In genomic region chr13:113935081-113935511, GRCh38 we compare ENCODE assay signal across 17 cellular contexts. TPM values are rescaled to one million over a fixed set of nuclear protein-coding genes. Genes with fewer than 3 reads are reported as not detected.
A peak's percentile ranks its signal among the peaks of the same experiment; 100 is the strongest.
DNase-seq lines count a peak whose midpoint lies in the region; ATAC-seq and TF ChIP-seq lines count a peak whose summit lies in the region.
"Had no signal": no experiment of that assay in that cellular context is flagged by ENCODE, and none has a peak within 500 bp of the region (broad histone marks: within the 10 kb centered on the region; RNA-seq: fewer than 3 reads in every experiment).

No MANE protein-coding gene starts in this region.

- H3K4me1 Mint-ChIP-seq in neural crest cell = peaks cover 60% of the 10 kb centered on the region

- TF ChIP-seq CTCF in heart right ventricle (IDR thresholded peaks at IDR 0.05) (no peak), neural crest cell (conservative IDR thresholded peaks at IDR 0.05) (no peak)

- no peak overlapping the region for H3K4me3 ChIP-seq in heart right ventricle
- H3K4me3 ChIP-seq: stomach had no signal

- H3K27me3 ChIP-seq in heart right ventricle = peaks cover 0 to 16% (median 2%) of the 10 kb centered on the region in 7 donors

- H3K4me1 ChIP-seq in heart right ventricle = peaks cover 3 to 48% (median 14%) of the 10 kb centered on the region in 9 donors

- no peaks in the 10 kb centered on the region for H3K27me3 Mint-ChIP-seq in neural crest cell (ENCODE audit: low read depth)

- H3K36me3 Mint-ChIP-seq in neural crest cell (ENCODE audit: low read depth) = no peaks in the 10 kb centered on the region

- ATAC-seq in Right ventricle myocardium inferior = no peak
- peak in 7 of 8 donors; percentile 11 to 56 (median 29) for ATAC-seq in heart right ventricle
- ATAC-seq in HG02884 (IDR thresholded peaks at IDR 0.05; ENCODE audit: unreplicated experiment) = no peak
- ATAC-seq in GM21515 (IDR thresholded peaks at IDR 0.05; ENCODE audit: unreplicated experiment) = no peak
- ATAC-seq: HCT116 had no signal

- H3K4me3 Mint-ChIP-seq in neural crest cell = no peak overlapping the region
- H3K4me3 Mint-ChIP-seq: nephron; T-helper 2 cell treated with Interferon-gamma antibody and Interleukin-4, amounts not matched to agents 5 μg/mL and 100 μg/mL, for 36 hours had no signal

- H3K36me3 ChIP-seq in heart right ventricle = no peaks in the 10 kb centered on the region
- H3K36me3 ChIP-seq: stomach had no signal

- WGBS in heart right ventricle, 2 donors = 52 to 56% methylated on average over 15 of the region's 15 CpGs

- intact Hi-C loops in cardiac septum (cut with DNase I) (no loop called here), Right ventricle myocardium inferior (cut with DNase I) (no loop called here), heart right ventricle (cut with DNase I) (no loop called here)

- DNase-seq in cardiac septum (ENCODE audit: low spot score) (peak; percentile 72), Right ventricle myocardium inferior (ENCODE audit: missing footprints) (no peak), heart right ventricle (no peak), neural crest cell (ENCODE audit: low read depth, low spot score) (peak; percentile 25), glomerular visceral epithelial cell (ENCODE audit: extremely low spot score) (no peak), cerebellar nuclear complex (lab: John Stamatoyannopoulos, UW) (no peak)
- DNase-seq: activated CD4-positive, alpha-beta T cell treated with anti-CD3 and anti-CD28 coated beads for 48 hours; NCI-H187 treated with DMSO at 0.1 percent for 48 hours; NCI-H526 treated with DMSO at 0.1 percent for 48 hours; stomach had no signal

- peak overlapping the region in 6 of 10 donors; percentile 16 to 75 (median 36) for H3K27ac ChIP-seq in heart right ventricle
- H3K27ac ChIP-seq: RWPE1 had no signal

- peak overlapping the region; percentile 71 for H3K27ac Mint-ChIP-seq in neural crest cell (ENCODE audit: unreplicated experiment)
- H3K27ac Mint-ChIP-seq: T-helper 2 cell treated with Interferon-gamma antibody and Interleukin-4, amounts not matched to agents 5 μg/mL and 100 μg/mL, for 36 hours had no signal

- no peaks in the 10 kb centered on the region for H3K9me3 ChIP-seq in heart right ventricle
- H3K9me3 ChIP-seq: Caco-2, stomach had no signal

- H3K9me3 Mint-ChIP-seq in neural crest cell = no peaks in the 10 kb centered on the region
- H3K9me3 Mint-ChIP-seq: nephron; T-helper 2 cell treated with Interferon-gamma antibody and Interleukin-4, amounts not matched to agents 5 μg/mL and 100 μg/mL, for 36 hours had no signal

RNA-seq across cellular contexts. Expression of gene C13orf46, which starts 38.8 kb away (rescaled TPM):
- total RNA-seq in cardiac septum (0.40 TPM), Right ventricle myocardium inferior (0.32 TPM), heart right ventricle (under 1 TPM; 0.15 to 0.80 (median 0.23) TPM), neural crest cell (0.66 and 1.9 TPM in 2 replicates)
- under 1 TPM; 0.09 to 0.37 TPM for polyA plus RNA-seq in heart right ventricle
- total RNA-seq: Caco-2 had no signal

Comparison
In these comparisons a context has a peak if more than half of its experiments do, and no peak if none do; other contexts are left out.
1. DNase-seq: peak in cardiac septum (single experiment) and neural crest cell (single experiment); none in Right ventricle myocardium inferior (single experiment), heart right ventricle (0 of 2), glomerular visceral epithelial cell (single experiment) and cerebellar nuclear complex (0 of 2).
2. ATAC-seq: peak in heart right ventricle (7 of 8); none in Right ventricle myocardium inferior (single experiment), HG02884 (single experiment) and GM21515 (single experiment).